ENCODE assay signal across 8 cellular contexts in the genomic region with DNA sequence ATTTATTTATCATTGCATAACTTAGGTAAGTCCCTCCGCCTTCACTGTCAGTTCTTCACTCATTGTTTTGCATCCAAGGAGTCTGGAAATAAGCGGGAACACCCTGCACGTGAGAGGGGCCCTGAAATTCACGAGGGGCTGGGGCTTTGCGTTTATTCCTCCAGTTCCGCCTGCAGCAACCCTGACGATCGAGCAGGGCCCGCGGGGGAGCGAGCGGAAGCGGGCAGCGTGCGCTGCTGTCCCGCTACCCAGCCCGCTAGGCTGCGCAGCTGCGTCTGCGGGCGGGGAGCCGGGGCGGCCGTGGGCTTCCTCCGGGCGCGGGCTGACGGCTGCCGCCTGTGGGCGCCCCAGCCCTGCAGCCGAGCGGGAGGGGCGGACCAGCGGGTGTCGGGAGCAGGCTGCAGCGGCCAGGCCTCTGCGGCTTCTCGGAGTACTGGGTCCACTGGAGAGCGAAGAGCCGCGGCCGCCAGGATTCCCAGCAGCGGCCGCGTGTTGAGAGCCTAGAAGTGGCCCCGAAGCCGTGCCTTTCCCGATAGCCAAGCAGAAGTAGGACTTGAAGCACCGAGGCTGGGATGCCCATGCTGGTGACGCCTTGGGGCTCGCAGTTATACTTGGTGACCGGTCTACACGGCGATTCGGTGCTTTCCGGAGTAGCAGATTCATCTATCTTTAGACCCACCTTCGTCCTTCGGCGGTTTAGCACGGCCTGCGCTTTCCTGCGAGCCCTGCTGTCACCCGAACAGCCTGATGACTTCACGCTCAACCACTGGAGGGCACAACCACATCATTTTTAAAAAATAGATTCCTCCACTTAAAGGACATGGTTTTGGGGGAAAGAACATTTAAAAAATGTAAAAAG. TPM values are rescaled to one million over a fixed set of nuclear protein-coding genes. Genes with fewer than 3 reads are reported as not detected.
DNase-seq lines count a peak whose midpoint lies in the region; ATAC-seq and TF ChIP-seq lines count a peak whose summit lies in the region.

No MANE protein-coding gene starts in this region.

- peaks cover 14% of the 10 kb centered on the region for H3K27me3 Mint-ChIP-seq in activated naive CD8-positive, alpha-beta T cell treated with anti-CD3 and anti-CD28 coated beads, Interleukin-2, amount 10 ng/mL, durations not matched to agents 7 days and 5 days
- H3K27me3 Mint-ChIP-seq in type B pancreatic cell = peaks cover 3% of the 10 kb centered on the region

- peak overlapping the region; percentile 76 for H3K4ac ChIP-seq in trophoblast cell (ENCODE audit: low read depth, low read length)

- TF ChIP-seq CTCF in type B pancreatic cell (conservative IDR thresholded peaks at IDR 0.05) = peak; percentile 78

- H2AK5ac ChIP-seq in trophoblast cell (ENCODE audit: low read length) = no peak overlapping the region

- H3K79me2 ChIP-seq in Karpas-422 (ENCODE audit: low read length) (no peaks in the 10 kb centered on the region), trophoblast cell (ENCODE audit: control insufficient read depth, insufficient read depth, low read length, poor library complexity) (no peaks in the 10 kb centered on the region)

- peak overlapping the region; percentile 67 for H3K4me3 Mint-ChIP-seq in activated naive CD8-positive, alpha-beta T cell treated with anti-CD3 and anti-CD28 coated beads, Interleukin-2, amount 10 ng/mL, durations not matched to agents 7 days and 5 days
- peak overlapping the region; percentile 84 for H3K4me3 Mint-ChIP-seq in type B pancreatic cell

- H3K9ac ChIP-seq in Karpas-422 (ENCODE audit: low read length) = peak overlapping the region; percentile 61
- H3K9ac ChIP-seq in trophoblast cell (ENCODE audit: low read length) = peak overlapping the region; percentile 6

- H3K18ac ChIP-seq in trophoblast cell (ENCODE audit: low read length) = peak overlapping the region; percentile 96

- H2BK120ac ChIP-seq in trophoblast cell (ENCODE audit: insufficient read depth, low read length, poor library complexity) = peak overlapping the region; percentile 72

- H4K20me1 ChIP-seq in Karpas-422 (ENCODE audit: insufficient read depth, low read depth, low read length) = no peaks in the 10 kb centered on the region

- peaks cover 72% of the 10 kb centered on the region for H3K4me1 ChIP-seq in Karpas-422 (ENCODE audit: low read length)
- H3K4me1 ChIP-seq in trophoblast cell (ENCODE audit: control insufficient read depth in 1 of 2, insufficient read depth in 2 of 2, low read length in 2 of 2) = peaks cover 10 to 20% of the 10 kb centered on the region in 2 experiments

- no CpG with 5 or more reads among the region's 64 CpGs for WGBS in trophoblast cell (ENCODE audit: extremely low coverage, insufficient coverage, insufficient read length)

- peaks cover 4% of the 10 kb centered on the region for H3K4me1 Mint-ChIP-seq in activated naive CD8-positive, alpha-beta T cell treated with anti-CD3 and anti-CD28 coated beads, Interleukin-2, amount 10 ng/mL, durations not matched to agents 7 days and 5 days
- H3K4me1 Mint-ChIP-seq in type B pancreatic cell (ENCODE audit: unreplicated experiment) = peaks cover 37% of the 10 kb centered on the region

- POLR2A ChIA-PET in activated naive CD8-positive, alpha-beta T cell treated with anti-CD3 and anti-CD28 coated beads, Interleukin-2, amount 10 ng/mL, durations not matched to agents 7 days and 5 days (lab: Charles Lee) = interaction anchor here (0.6 kb wide), 1 partner anchor 15 kb away, joined by 4 read pairs; no protein-coding TSS in a partner anchor

- no peaks in the 10 kb centered on the region for H3K9me2 ChIP-seq in Karpas-422 (replicated peaks; ENCODE audit: insufficient read depth, low read length)

- H3K14ac ChIP-seq in trophoblast cell (ENCODE audit: low read length) = peak overlapping the region; percentile 97

- peak overlapping the region; percentile 90 for H4K8ac ChIP-seq in trophoblast cell (ENCODE audit: low read depth, low read length)

- ATAC-seq in GM21786 (IDR thresholded peaks at IDR 0.05; ENCODE audit: unreplicated experiment) (peak; percentile 81), Right ventricle myocardium inferior (peak; percentile 95)
- peak; percentile 94 for ATAC-seq in activated naive CD8-positive, alpha-beta T cell treated with anti-CD3 and anti-CD28 coated beads, Interleukin-2, amount 10 ng/mL, durations not matched to agents 7 days and 5 days (ENCODE audit: low read depth)

- H3K23ac ChIP-seq in trophoblast cell (ENCODE audit: low read length) = no peak overlapping the region

- no peaks in the 10 kb centered on the region for H3K36me3 Mint-ChIP-seq in activated naive CD8-positive, alpha-beta T cell treated with anti-CD3 and anti-CD28 coated beads, Interleukin-2, amount 10 ng/mL, durations not matched to agents 7 days and 5 days
- no peaks in the 10 kb centered on the region for H3K36me3 Mint-ChIP-seq in type B pancreatic cell

- DNase-seq in EL (peak; percentile 86), Karpas-422 (peak; percentile 91), SKM-1 treated with dmso at 0.1 percent for 144 hours (lab: John Stamatoyannopoulos, UW; ENCODE audit: unreplicated experiment) (peak; percentile 62), Right ventricle myocardium inferior (ENCODE audit: missing footprints) (peak; percentile 88), trophoblast cell (peak; percentile 52 to 64), type B pancreatic cell (ENCODE audit: extremely low spot score, unreplicated experiment) (peak; percentile 79)
- DNase-seq in activated naive CD8-positive, alpha-beta T cell treated with anti-CD3 and anti-CD28 coated beads, Interleukin-2, amount 10 ng/mL, durations not matched to agents 7 days and 5 days = peak; percentile 78

- H3K4me3 ChIP-seq in Karpas-422 (ENCODE audit: low read length) = peak overlapping the region; percentile 52; the same call in 1 of the 2 replicates
- H3K4me3 ChIP-seq in trophoblast cell (ENCODE audit: low read depth, low read length) = peak overlapping the region; percentile 21

- peak overlapping the region; percentile 95 for H4K91ac ChIP-seq in trophoblast cell (ENCODE audit: low read depth, low read length)

- intact Hi-C loops in Right ventricle myocardium inferior (cut with DNase I) = loop anchor here (1.0 to 5.0 kb wide), 5 partner anchors 51 to 405 kb away; a partner anchor contains a TSS

- H3K9me3 Mint-ChIP-seq in activated naive CD8-positive, alpha-beta T cell treated with anti-CD3 and anti-CD28 coated beads, Interleukin-2, amount 10 ng/mL, durations not matched to agents 7 days and 5 days = no peaks in the 10 kb centered on the region
- no peaks in the 10 kb centered on the region for H3K9me3 Mint-ChIP-seq in type B pancreatic cell

- peaks cover 16% of the 10 kb centered on the region for H3K79me1 ChIP-seq in trophoblast cell (ENCODE audit: low read length)

- no peak overlapping the region for H3K27ac Mint-ChIP-seq in activated naive CD8-positive, alpha-beta T cell treated with anti-CD3 and anti-CD28 coated beads, Interleukin-2, amount 10 ng/mL, durations not matched to agents 7 days and 5 days
- H3K27ac Mint-ChIP-seq in type B pancreatic cell = no peak overlapping the region

- peak overlapping the region; percentile 96 for H2BK12ac ChIP-seq in trophoblast cell (ENCODE audit: low read length)

- peak overlapping the region; percentile 63 for H3K4me2 ChIP-seq in Karpas-422 (ENCODE audit: low read depth, low read length, poor library complexity, severe bottlenecking)
- H3K4me2 ChIP-seq in trophoblast cell (ENCODE audit: low read length) = peak overlapping the region; percentile 66

- H3K9me3 ChIP-seq in Karpas-422 (ENCODE audit: low read length) (no peaks in the 10 kb centered on the region), trophoblast cell (ENCODE audit: insufficient read depth, low read depth, low read length) (no peaks in the 10 kb centered on the region)

- peak overlapping the region; percentile 85 for H4K12ac ChIP-seq in trophoblast cell (ENCODE audit: low read depth, low read length)

- H3K36me3 ChIP-seq in Karpas-422 (ENCODE audit: insufficient read depth, low read length) (no peaks in the 10 kb centered on the region), trophoblast cell (ENCODE audit: control insufficient read depth in 1 of 2, insufficient read depth in 2 of 2, low read length in 2 of 2) (no peaks in the 10 kb centered on the region)

- peak overlapping the region; percentile 60 for H3K27ac ChIP-seq in Karpas-422 (ENCODE audit: low read length)
- peak overlapping the region; percentile 50 for H3K27ac ChIP-seq in trophoblast cell (ENCODE audit: low read depth, low read length)

- peak overlapping the region; percentile 78 for H2AFZ ChIP-seq in Karpas-422 (ENCODE audit: low read length)
- H2AFZ ChIP-seq in trophoblast cell (ENCODE audit: insufficient read depth, low read length, poor library complexity) = peak overlapping the region; percentile 47

- peak overlapping the region; percentile 94 for H2BK5ac ChIP-seq in trophoblast cell (ENCODE audit: low read depth, low read length, poor library complexity)

- H3K27me3 ChIP-seq in Karpas-422 (ENCODE audit: low read length) = no peaks in the 10 kb centered on the region
- H3K27me3 ChIP-seq in trophoblast cell (ENCODE audit: insufficient read depth, low read length) = no peaks in the 10 kb centered on the region

RNA-seq across cellular contexts. Expression of a gene that starts 32.9 kb away (rescaled TPM):
- total RNA-seq in Karpas-422 (2014; rRNA removed; shearing (Covaris generic); ENCODE audit: low replicate concordance) = 32.7 and 37.5 TPM in 2 replicates
- total RNA-seq in activated naive CD8-positive, alpha-beta T cell treated with anti-CD3 and anti-CD28 coated beads, Interleukin-2, amount 10 ng/mL, durations not matched to agents 7 days and 5 days = 10 to 100 TPM; 27.4 to 30.9 TPM
- total RNA-seq in Right ventricle myocardium inferior (7.5 TPM), type B pancreatic cell (ENCODE audit: low replicate concordance) (17.0 and 49.6 TPM in 2 replicates)
- 13.0 and 13.3 TPM in 2 replicates for polyA plus RNA-seq in trophoblast cell (2013)

Comparison
In these comparisons a context has a peak if more than half of its experiments do, and no peak if none do; other contexts are left out.
1. Peak in every context shown above with its lines: DNase-seq, ATAC-seq, H3K4me3 ChIP-seq and H3K27ac ChIP-seq.